18 cellular contexts compared by ENCODE assay signal in the genomic region with DNA sequence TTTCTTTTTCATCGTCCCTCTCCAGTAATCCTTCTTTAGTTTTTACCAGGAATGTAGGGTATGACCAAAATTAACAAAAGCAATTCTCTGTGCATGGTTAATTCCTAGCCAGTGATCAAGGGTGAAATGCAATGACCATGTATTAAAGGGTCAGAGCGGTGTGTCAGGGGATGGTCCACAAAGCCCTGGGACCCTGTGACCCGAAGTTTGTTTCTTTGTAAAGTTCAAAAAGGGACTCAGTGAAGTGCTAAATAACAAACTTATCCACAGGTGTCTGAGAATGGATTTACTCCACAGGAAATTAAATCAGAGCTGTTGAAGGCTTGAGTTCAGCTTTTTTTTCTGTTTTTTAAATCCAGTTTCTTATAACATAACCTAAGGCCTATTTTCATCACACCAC.
DNase-seq lines count a peak whose midpoint lies in the region; ATAC-seq and TF ChIP-seq lines count a peak whose summit lies in the region.
"Had no signal": no experiment of that assay in that cellular context is flagged by ENCODE, and none has a peak within 500 bp of the region (broad histone marks: within the 10 kb centered on the region; RNA-seq: fewer than 3 reads in every experiment).

No MANE protein-coding gene starts in this region.

- no peak overlapping the region for H3K27ac ChIP-seq in PC-3 (ENCODE audit: low read length)
- H3K27ac ChIP-seq in mesendoderm (ENCODE audit: low read depth, low read length): no peak overlapping the region
- peak overlapping the region; percentile 80 for H3K27ac ChIP-seq in neural progenitor cell
- H3K27ac ChIP-seq in esophagus squamous epithelium: no peak overlapping the region
- H3K27ac ChIP-seq: 22Rv1, A549, C4-2B had no signal

- H2BK120ac ChIP-seq in mesendoderm (ENCODE audit: low read depth, low read length): no peak overlapping the region

- BruUV-seq in PC-3 (replicated peaks; lab: Mats Ljungman, UMichigan): no TSS peak

- TF ChIP-seq POLR2A in esophagus squamous epithelium (IDR thresholded peaks at IDR 0.05): no peak

- no peak overlapping the region for H3K4ac ChIP-seq in mesendoderm (ENCODE audit: low read depth, low read length)

- H3K9ac ChIP-seq in PC-3 (ENCODE audit: low read length) (no peak overlapping the region), mesendoderm (ENCODE audit: low read length) (no peak overlapping the region), neural progenitor cell (no peak overlapping the region)

- TF ChIP-seq CTCF in PC-3 (conservative IDR thresholded peaks at IDR 0.05; ENCODE audit: low read depth, low read length): no peak
- no peak for TF ChIP-seq CTCF in neural progenitor cell (IDR thresholded peaks at IDR 0.05)
- TF ChIP-seq CTCF in esophagus squamous epithelium (IDR thresholded peaks at IDR 0.05): no peak

- H3K27ac Mint-ChIP-seq in neural progenitor cell (peak overlapping the region; percentile 93), T-helper 17 cell (no peak overlapping the region)
- H3K27ac Mint-ChIP-seq: CD4-positive, alpha-beta T cell; HFFc6 had no signal

- H3F3A ChIP-seq in PC-3 (ENCODE audit: low read length, unreplicated experiment) (no peaks in the 10 kb centered on the region), neural progenitor cell (ENCODE audit: low read depth) (no peaks in the 10 kb centered on the region)

- H3K4me3 ChIP-seq in PC-3 (ENCODE audit: low read length) (no peak overlapping the region), mesendoderm (ENCODE audit: low read length) (no peak overlapping the region), neural progenitor cell (peak overlapping the region; percentile 13), esophagus squamous epithelium (no peak overlapping the region)
- H3K4me3 ChIP-seq: A549 had no signal

- H3K9me2 ChIP-seq in PC-3 (replicated peaks; ENCODE audit: low read length): no peaks in the 10 kb centered on the region

- H2AFZ ChIP-seq in PC-3 (ENCODE audit: low read length) (0 out of 2 replicates have a peak overlapping the region, but pooled peaks have one; percentile 18), neural progenitor cell (replicated peaks) (no peak overlapping the region)

- H3K56ac ChIP-seq in mesendoderm (ENCODE audit: low read length): peak overlapping the region; percentile 11

- H3K4me3 Mint-ChIP-seq in neural progenitor cell (peak overlapping the region; percentile 66), T-helper 17 cell (no peak overlapping the region)
- H3K4me3 Mint-ChIP-seq: CD4-positive, alpha-beta T cell; HFFc6 had no signal

- DNase-seq in G401 (ENCODE audit: low spot score) (peak; percentile 70), PC-3 (no peak), mesendoderm (no peak), neural progenitor cell (ENCODE audit: low spot score) (peak; percentile 63), T-helper 17 cell (no peak), esophagus squamous epithelium (lab: John Stamatoyannopoulos, UW) (no peak)
- DNase-seq in stimulated activated CD4-positive, alpha-beta T cell treated with anti-CD3 and anti-CD28 coated beads, Interleukin-4, amount 100 ng/mL, for 1 hour: no peak
- DNase-seq: AML-193; Caco-2; CD4-positive, alpha-beta T cell; GF-D8; GOT3; H7; HFFc6 had no signal

- H3K36me3 ChIP-seq in PC-3 (ENCODE audit: low read depth, low read length) (no peaks in the 10 kb centered on the region), mesendoderm (ENCODE audit: control insufficient read depth, insufficient read depth, low read length) (no peaks in the 10 kb centered on the region), neural progenitor cell (no peaks in the 10 kb centered on the region), esophagus squamous epithelium (no peaks in the 10 kb centered on the region)

- no peak overlapping the region for H4K5ac ChIP-seq in mesendoderm (ENCODE audit: low read length)

- H4K20me1 ChIP-seq in PC-3 (ENCODE audit: low read length): no peaks in the 10 kb centered on the region
- no peaks in the 10 kb centered on the region for H4K20me1 ChIP-seq in neural progenitor cell (ENCODE audit: low read depth)

- H3K79me2 ChIP-seq in PC-3 (ENCODE audit: low read length): no peaks in the 10 kb centered on the region
- H3K79me2 ChIP-seq in mesendoderm (ENCODE audit: control insufficient read depth, insufficient read depth, low read length): no peaks in the 10 kb centered on the region
- no peaks in the 10 kb centered on the region for H3K79me2 ChIP-seq in neural progenitor cell (ENCODE audit: low read depth)

- H3K36me3 Mint-ChIP-seq in neural progenitor cell (peaks cover 3% of the 10 kb centered on the region), T-helper 17 cell (ENCODE audit: low read depth) (no peaks in the 10 kb centered on the region)

- H3K4me1 Mint-ChIP-seq in neural progenitor cell (peaks cover 48% of the 10 kb centered on the region), T-helper 17 cell (no peaks in the 10 kb centered on the region)

- in situ Hi-C loops in G401 (cut with HindIII; ENCODE audit: low sequenced_read_pairs): loop anchor here (25.0 kb wide), 1 partner anchor 374 kb away; a partner anchor contains a TSS

- H3K4me2 ChIP-seq in PC-3 (ENCODE audit: low read length) (no peak overlapping the region), mesendoderm (ENCODE audit: low read length) (no peak overlapping the region), neural progenitor cell (peak overlapping the region; percentile 60)
- H3K4me2 ChIP-seq: A549 had no signal

- no peak overlapping the region for H2BK5ac ChIP-seq in mesendoderm (ENCODE audit: low read length)

- H3K23ac ChIP-seq in mesendoderm (ENCODE audit: low read length): no peak overlapping the region

- peaks cover 5% of the 10 kb centered on the region for H3K4me1 ChIP-seq in PC-3 (ENCODE audit: insufficient read depth, low read length)
- peaks cover 3% of the 10 kb centered on the region for H3K4me1 ChIP-seq in mesendoderm (ENCODE audit: control insufficient read depth, low read depth, low read length)
- peaks cover 31% of the 10 kb centered on the region for H3K4me1 ChIP-seq in neural progenitor cell
- H3K4me1 ChIP-seq in esophagus squamous epithelium: no peaks in the 10 kb centered on the region
- H3K4me1 ChIP-seq: A549 had no signal

- POLR2A ChIA-PET in PC-3 (lab: Charles Lee; ENCODE audit: unreplicated experiment): no interaction called here

- H4K8ac ChIP-seq in mesendoderm (ENCODE audit: low read depth, low read length): no peak overlapping the region

- no peak overlapping the region for H2BK15ac ChIP-seq in mesendoderm (replicated peaks; ENCODE audit: low read depth)

- intact Hi-C loops in PC-3 (cut with micrococcal nuclease) (no loop called here), esophagus squamous epithelium (cut with DNase I) (no loop called here)

- peaks cover 2% of the 10 kb centered on the region for H3K9me3 Mint-ChIP-seq in neural progenitor cell
- H3K9me3 Mint-ChIP-seq: CD4-positive, alpha-beta T cell; HFFc6 had no signal

- no peak overlapping the region for H3K18ac ChIP-seq in mesendoderm (ENCODE audit: low read length)

- CTCF ChIA-PET in PC-3 (lab: Charles Lee): no interaction called here

- no peaks in the 10 kb centered on the region for H3K79me1 ChIP-seq in mesendoderm (ENCODE audit: low read length)

- WGBS in mesendoderm (ENCODE audit: extremely low coverage, insufficient coverage, low lambda C conversion rate): no CpG with 5 or more reads among the region's 3 CpGs
- 82 to 96% methylated on average over 3 of the region's 3 CpGs for WGBS in esophagus squamous epithelium, 2 donors

- no peaks in the 10 kb centered on the region for H3K27me3 ChIP-seq in PC-3 (ENCODE audit: low read length)
- H3K27me3 ChIP-seq in mesendoderm (ENCODE audit: insufficient read depth, low read length, poor library complexity): no peaks in the 10 kb centered on the region
- no peaks in the 10 kb centered on the region for H3K27me3 ChIP-seq in neural progenitor cell
- H3K27me3 ChIP-seq in esophagus squamous epithelium: no peaks in the 10 kb centered on the region

- peaks cover 4% of the 10 kb centered on the region for H3K27me3 Mint-ChIP-seq in neural progenitor cell (ENCODE audit: insufficient read depth, low read depth)
- H3K27me3 Mint-ChIP-seq in T-helper 17 cell: no peaks in the 10 kb centered on the region
- H3K27me3 Mint-ChIP-seq: CD4-positive, alpha-beta T cell had no signal

- ATAC-seq in PC-3 (no peak), T-helper 17 cell (no peak)
- ATAC-seq: A549, HCT116 had no signal

- no peak overlapping the region for H2AK5ac ChIP-seq in mesendoderm (ENCODE audit: low read length)

- H3K9me3 ChIP-seq in PC-3 (ENCODE audit: low read length): no peaks in the 10 kb centered on the region
- no peaks in the 10 kb centered on the region for H3K9me3 ChIP-seq in neural progenitor cell (ENCODE audit: low read depth)
- no peaks in the 10 kb centered on the region for H3K9me3 ChIP-seq in T-helper 17 cell (ENCODE audit: control insufficient read depth, low read length, poor library complexity, severe bottlenecking)
- H3K9me3 ChIP-seq in esophagus squamous epithelium: no peaks in the 10 kb centered on the region
- H3K9me3 ChIP-seq: A549, Caco-2 had no signal

Comparison
In these comparisons a context has a peak if more than half of its experiments do, and no peak if none do; other contexts are left out.
1. DNase-seq: peak in G401 (single experiment) and neural progenitor cell (single experiment); none in PC-3 (single experiment), mesendoderm (single experiment), stimulated activated CD4-positive, alpha-beta T cell treated with anti-CD3 and anti-CD28 coated beads, Interleukin-4, amount 100 ng/mL, for 1 hour (single experiment), T-helper 17 cell (0 of 3) and esophagus squamous epithelium (single experiment).